Comparison of ENCODE assay signal across 1 cellular context in the genomic region with DNA sequence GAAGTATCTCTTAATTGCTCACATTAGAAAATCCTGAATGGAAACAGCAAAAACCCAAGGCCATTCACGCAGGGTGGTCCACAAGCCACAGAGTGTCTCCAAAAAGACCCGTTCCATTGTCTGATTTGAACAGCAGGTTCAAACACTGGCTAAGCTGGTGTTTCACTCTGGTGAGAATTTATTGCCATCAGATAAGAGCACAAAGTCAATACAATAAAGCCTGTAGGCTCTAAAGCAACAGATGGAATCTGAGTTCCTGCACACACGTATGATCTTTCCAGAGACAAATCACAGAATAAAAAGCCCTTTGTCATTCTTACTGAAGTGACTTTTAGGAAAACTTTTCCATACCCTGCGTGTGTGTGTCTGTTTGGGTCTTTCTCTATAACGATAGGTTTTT.
TF ChIP-seq lines count a peak whose summit lies in the region.

No MANE protein-coding gene starts in this region.

TF ChIP-seq in HEK293, 187 proteins besides CTCF, POLR2A, EP300 and RAD21 (continued from another document):
- TF ChIP-seq FEZF1 (tag by site-specific recombination; IDR thresholded peaks at IDR 0.05) (peak; percentile 82), ZNF560 (tag by site-specific recombination; IDR thresholded peaks at IDR 0.05; ENCODE audit: borderline replicate concordance) (no peak), ZNF341 (tag by site-specific recombination; IDR thresholded peaks at IDR 0.05; ENCODE audit: low read depth) (0 out of 2 replicates have a peak, but pooled peaks have one; percentile 16), ZNF596 (tag by site-specific recombination; IDR thresholded peaks at IDR 0.05) (peak; percentile 56; the same call in 1 of the 2 replicates), TRIM28 (IDR thresholded peaks at IDR 0.05; ENCODE audit: borderline replicate concordance, low read length) (peak; percentile 83; the same call in 1 of the 2 replicates), ZNF24 (tag by site-specific recombination; IDR thresholded peaks at IDR 0.05) (peak; percentile 33; the same call in 1 of the 2 replicates), GLI2 (tag by site-specific recombination; IDR thresholded peaks at IDR 0.05; ENCODE audit: borderline replicate concordance, low read depth) (peak; percentile 39; the same call in 1 of the 2 replicates), ZIC2 (tag by site-specific recombination; IDR thresholded peaks at IDR 0.05) (0 out of 2 replicates have a peak, but pooled peaks have one; percentile 23), ZBTB1 (tag by site-specific recombination; IDR thresholded peaks at IDR 0.05) (no peak), ZNF600 (tag by site-specific recombination; IDR thresholded peaks at IDR 0.05) (0 out of 2 replicates have a peak, but pooled peaks have one; percentile 31), BCL11A (tag by site-specific recombination; IDR thresholded peaks at IDR 0.05; ENCODE audit: low read depth) (0 out of 2 replicates have a peak, but pooled peaks have one; percentile 25), ZXDB (tag by site-specific recombination; IDR thresholded peaks at IDR 0.05) (peak; percentile 58; the same call in 1 of the 2 replicates), PRDM6 (tag by site-specific recombination; IDR thresholded peaks at IDR 0.05) (peak; percentile 92), SCRT1 (tag by site-specific recombination; IDR thresholded peaks at IDR 0.05; ENCODE audit: borderline replicate concordance) (peak; percentile 92), GFI1B (tag by site-specific recombination; IDR thresholded peaks at IDR 0.05) (peak; percentile 75), IKZF3 (tag by site-specific recombination; IDR thresholded peaks at IDR 0.05) (peak; percentile 81), ZNF335 (tag by site-specific recombination; conservative IDR thresholded peaks at IDR 0.05) (0 out of 2 replicates have a peak, but pooled peaks have one; percentile 31), ZNF629 (tag by site-specific recombination; IDR thresholded peaks at IDR 0.05) (peak; percentile 33; the same call in 1 of the 2 replicates)
- TF ChIP-seq, protein P1, sequence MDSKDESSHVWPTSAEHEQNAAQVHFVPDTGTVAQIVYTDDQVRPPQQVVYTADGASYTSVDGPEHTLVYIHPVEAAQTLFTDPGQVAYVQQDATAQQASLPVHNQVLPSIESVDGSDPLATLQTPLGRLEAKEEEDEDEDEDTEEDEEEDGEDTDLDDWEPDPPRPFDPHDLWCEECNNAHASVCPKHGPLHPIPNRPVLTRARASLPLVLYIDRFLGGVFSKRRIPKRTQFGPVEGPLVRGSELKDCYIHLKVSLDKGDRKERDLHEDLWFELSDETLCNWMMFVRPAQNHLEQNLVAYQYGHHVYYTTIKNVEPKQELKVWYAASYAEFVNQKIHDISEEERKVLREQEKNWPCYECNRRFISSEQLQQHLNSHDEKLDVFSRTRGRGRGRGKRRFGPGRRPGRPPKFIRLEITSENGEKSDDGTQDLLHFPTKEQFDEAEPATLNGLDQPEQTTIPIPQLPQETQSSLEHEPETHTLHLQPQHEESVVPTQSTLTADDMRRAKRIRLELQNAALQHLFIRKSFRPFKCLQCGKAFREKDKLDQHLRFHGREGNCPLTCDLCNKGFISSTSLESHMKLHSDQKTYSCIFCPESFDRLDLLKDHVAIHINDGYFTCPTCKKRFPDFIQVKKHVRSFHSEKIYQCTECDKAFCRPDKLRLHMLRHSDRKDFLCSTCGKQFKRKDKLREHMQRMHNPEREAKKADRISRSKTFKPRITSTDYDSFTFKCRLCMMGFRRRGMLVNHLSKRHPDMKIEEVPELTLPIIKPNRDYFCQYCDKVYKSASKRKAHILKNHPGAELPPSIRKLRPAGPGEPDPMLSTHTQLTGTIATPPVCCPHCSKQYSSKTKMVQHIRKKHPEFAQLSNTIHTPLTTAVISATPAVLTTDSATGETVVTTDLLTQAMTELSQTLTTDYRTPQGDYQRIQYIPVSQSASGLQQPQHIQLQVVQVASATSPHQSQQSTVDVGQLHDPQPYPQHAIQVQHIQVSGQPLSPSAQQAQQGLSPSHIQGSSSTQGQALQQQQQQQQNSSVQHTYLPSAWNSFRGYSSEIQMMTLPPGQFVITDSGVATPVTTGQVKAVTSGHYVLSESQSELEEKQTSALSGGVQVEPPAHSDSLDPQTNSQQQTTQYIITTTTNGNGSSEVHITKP (tag by site-specific recombination; IDR thresholded peaks at IDR 0.05) = no peak
- TF ChIP-seq, protein P2, sequence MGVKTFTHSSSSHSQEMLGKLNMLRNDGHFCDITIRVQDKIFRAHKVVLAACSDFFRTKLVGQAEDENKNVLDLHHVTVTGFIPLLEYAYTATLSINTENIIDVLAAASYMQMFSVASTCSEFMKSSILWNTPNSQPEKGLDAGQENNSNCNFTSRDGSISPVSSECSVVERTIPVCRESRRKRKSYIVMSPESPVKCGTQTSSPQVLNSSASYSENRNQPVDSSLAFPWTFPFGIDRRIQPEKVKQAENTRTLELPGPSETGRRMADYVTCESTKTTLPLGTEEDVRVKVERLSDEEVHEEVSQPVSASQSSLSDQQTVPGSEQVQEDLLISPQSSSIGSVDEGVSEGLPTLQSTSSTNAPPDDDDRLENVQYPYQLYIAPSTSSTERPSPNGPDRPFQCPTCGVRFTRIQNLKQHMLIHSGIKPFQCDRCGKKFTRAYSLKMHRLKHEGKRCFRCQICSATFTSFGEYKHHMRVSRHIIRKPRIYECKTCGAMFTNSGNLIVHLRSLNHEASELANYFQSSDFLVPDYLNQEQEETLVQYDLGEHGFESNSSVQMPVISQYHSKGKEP (tag by site-specific recombination; IDR thresholded peaks at IDR 0.05) = peak; percentile 51; the same call in 1 of the 2 replicates
- TF ChIP-seq, protein P3, sequence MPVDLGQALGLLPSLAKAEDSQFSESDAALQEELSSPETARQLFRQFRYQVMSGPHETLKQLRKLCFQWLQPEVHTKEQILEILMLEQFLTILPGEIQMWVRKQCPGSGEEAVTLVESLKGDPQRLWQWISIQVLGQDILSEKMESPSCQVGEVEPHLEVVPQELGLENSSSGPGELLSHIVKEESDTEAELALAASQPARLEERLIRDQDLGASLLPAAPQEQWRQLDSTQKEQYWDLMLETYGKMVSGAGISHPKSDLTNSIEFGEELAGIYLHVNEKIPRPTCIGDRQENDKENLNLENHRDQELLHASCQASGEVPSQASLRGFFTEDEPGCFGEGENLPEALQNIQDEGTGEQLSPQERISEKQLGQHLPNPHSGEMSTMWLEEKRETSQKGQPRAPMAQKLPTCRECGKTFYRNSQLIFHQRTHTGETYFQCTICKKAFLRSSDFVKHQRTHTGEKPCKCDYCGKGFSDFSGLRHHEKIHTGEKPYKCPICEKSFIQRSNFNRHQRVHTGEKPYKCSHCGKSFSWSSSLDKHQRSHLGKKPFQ (tag by site-specific recombination; IDR thresholded peaks at IDR 0.05) = peak; percentile 48; the same call in 1 of the 2 replicates
